In genomic region chr3:66803206-66803605, GRCh38 we compare ENCODE assay signal across 12 cellular contexts.
DNase-seq lines count a peak whose midpoint lies in the region; ATAC-seq, FAIRE-seq and TF ChIP-seq lines count a peak whose summit lies in the region.
"Had no signal": no experiment of that assay in that cellular context is flagged by ENCODE, and none has a peak within 500 bp of the region (broad histone marks: within the 10 kb centered on the region; RNA-seq: fewer than 3 reads in every experiment).

No MANE protein-coding gene starts in this region.

- BruUV-seq in HepG2 (replicated peaks; lab: Mats Ljungman, UMichigan) = no TSS peak

- H2AFZ ChIP-seq in HepG2 (ENCODE audit: low read length) = no peak overlapping the region

- H3K27me3 ChIP-seq in HepG2 (ENCODE audit: control insufficient read depth in 1 of 2, insufficient read depth in 2 of 2, low read length in 2 of 2) = no peaks in the 10 kb centered on the region; a peak in 1 of 5 replicates

- H3K4me1 Mint-ChIP-seq in HFFc6 (ENCODE audit: low read depth) = no peaks in the 10 kb centered on the region; the same call in 1 of the 2 replicates
- H3K4me1 Mint-ChIP-seq in chondrocyte (ENCODE audit: low read depth) = peaks cover 17% of the 10 kb centered on the region
- peaks cover 4% of the 10 kb centered on the region for H3K4me1 Mint-ChIP-seq in T-helper 2 cell treated with Interferon-gamma antibody and Interleukin-4, amounts not matched to agents 5 μg/mL and 100 μg/mL, for 36 hours (ENCODE audit: low read depth)

- WGBS in HepG2 (ENCODE audit: low lambda C conversion rate) = 0% methylated on average over 2 of the region's 2 CpGs

- no peak for TF ChIP-seq RAD21 in HepG2 (CRISPR knock-in tag; IDR thresholded peaks at IDR 0.05)

- H3K9me3 ChIP-seq in HepG2 (ENCODE audit: low read length) = no peaks in the 10 kb centered on the region

- H3K27ac Mint-ChIP-seq in HFFc6 (no peak overlapping the region), chondrocyte (ENCODE audit: unreplicated experiment) (no peak overlapping the region)
- H3K27ac Mint-ChIP-seq in T-helper 2 cell treated with Interferon-gamma antibody and Interleukin-4, amounts not matched to agents 5 μg/mL and 100 μg/mL, for 36 hours = no peak overlapping the region

- TF ChIP-seq CTCF in D721Med (IDR thresholded peaks at IDR 0.05; ENCODE audit: insufficient read depth, missing control alignments) (peak; percentile 9), HFFc6 (IDR thresholded peaks at IDR 0.05) (0 out of 2 replicates have a peak, but pooled peaks have one; percentile 14), chondrocyte (IDR thresholded peaks at IDR 0.05) (peak; percentile 62), HepG2 (CRISPR knock-in tag; IDR thresholded peaks at IDR 0.05) (peak; percentile 37)

- H3K36me3 Mint-ChIP-seq in HFFc6 (ENCODE audit: low read depth) (no peaks in the 10 kb centered on the region), chondrocyte (ENCODE audit: low read depth) (no peaks in the 10 kb centered on the region)
- no peaks in the 10 kb centered on the region for H3K36me3 Mint-ChIP-seq in T-helper 2 cell treated with Interferon-gamma antibody and Interleukin-4, amounts not matched to agents 5 μg/mL and 100 μg/mL, for 36 hours (ENCODE audit: low read depth)

- no peak overlapping the region for H3K4me3 ChIP-seq in HepG2 (replicated peaks in 1 of 3; ENCODE audit: insufficient read depth in 1 of 3, low read depth in 2 of 3, low read length in 3 of 3)
- H3K4me3 ChIP-seq: GM12878 had no signal

- intact Hi-C loops in HepG2 (cut with micrococcal nuclease; ENCODE audit: unreplicated experiment) = no loop called here

- H3K4me2 ChIP-seq in HepG2 (ENCODE audit: low read depth, low read length) = no peak overlapping the region

- H3K36me3 ChIP-seq in HepG2 (replicated peaks in 1 of 2; ENCODE audit: control insufficient read depth in 1 of 2, insufficient read depth in 2 of 2, low read length in 2 of 2) = no peaks in the 10 kb centered on the region

- peak; percentile 43; the same call in 1 of the 3 replicates for ATAC-seq in HepG2
- ATAC-seq in GM18907 (IDR thresholded peaks at IDR 0.05; ENCODE audit: unreplicated experiment) = no peak
- ATAC-seq in HG02610 (IDR thresholded peaks at IDR 0.05; ENCODE audit: unreplicated experiment) = no peak
- ATAC-seq: GM12878 had no signal

- FAIRE-seq in D721Med (lab: Jason Lieb, UNC) (no peak), HepG2 (lab: Jason Lieb, UNC) (no peak)
- FAIRE-seq: GM12878 had no signal

- DNase-seq in D721Med (ENCODE audit: insufficient read length, low spot score) = no peak
- DNase-seq in HFFc6 = no peak
- no peak for DNase-seq in chondrocyte (ENCODE audit: low spot score)
- DNase-seq in HepG2 (ENCODE audit: low spot score) = no peak
- no peak for DNase-seq in NCI-H1048 (lab: John Stamatoyannopoulos, UW)
- DNase-seq in T-helper 2 cell treated with Interferon-gamma antibody and Interleukin-4, amounts not matched to agents 5 μg/mL and 100 μg/mL, for 36 hours (ENCODE audit: low spot score) = no peak
- DNase-seq: KBM-7, NCI-H2171, right cardiac atrium had no signal

- H3K79me2 ChIP-seq in HepG2 (ENCODE audit: insufficient read depth, low read length) = no peaks in the 10 kb centered on the region

- H3K4me1 ChIP-seq in HepG2 (ENCODE audit: insufficient read depth, low read length) = peaks cover 4% of the 10 kb centered on the region

- no peaks in the 10 kb centered on the region for H4K20me1 ChIP-seq in HepG2 (ENCODE audit: insufficient read depth, low read length)

- TF ChIP-seq POLR2A in HepG2 (IDR thresholded peaks at IDR 0.05; ENCODE audit: insufficient read depth in 1 of 2, low read depth in 2 of 2, low read length in 2 of 2) = no peak

- H3K9ac ChIP-seq in HepG2 (ENCODE audit: insufficient read depth, low read depth, low read length) = no peak overlapping the region

- no peak overlapping the region for H3K27ac ChIP-seq in HepG2 (ENCODE audit: extremely low read length, insufficient read depth, low read length)

- H3K4me3 Mint-ChIP-seq in HFFc6 (no peak overlapping the region), chondrocyte (ENCODE audit: unreplicated experiment) (no peak overlapping the region)
- H3K4me3 Mint-ChIP-seq in T-helper 2 cell treated with Interferon-gamma antibody and Interleukin-4, amounts not matched to agents 5 μg/mL and 100 μg/mL, for 36 hours = no peak overlapping the region

- in situ Hi-C loops in HepG2 (cut with HindIII; ENCODE audit: extremely low pct_ligation_motif_present, low pct_unique_long_range_greater_than_20kb) = no loop called here

- no peak for TF ChIP-seq EP300 in HepG2 (IDR thresholded peaks at IDR 0.05; ENCODE audit: low read depth in 2 of 2, low read length in 2 of 2)
- TF ChIP-seq EP300 in HepG2 (CRISPR knock-in tag; IDR thresholded peaks at IDR 0.05; ENCODE audit: borderline replicate concordance) = no peak

- no peaks in the 10 kb centered on the region for H3K9me3 Mint-ChIP-seq in HFFc6
- peaks cover 3% of the 10 kb centered on the region for H3K9me3 Mint-ChIP-seq in chondrocyte (ENCODE audit: low read depth)
- H3K9me3 Mint-ChIP-seq in T-helper 2 cell treated with Interferon-gamma antibody and Interleukin-4, amounts not matched to agents 5 μg/mL and 100 μg/mL, for 36 hours = no peaks in the 10 kb centered on the region

- CTCF ChIA-PET in HepG2 (lab: Yijun Ruan, JAX; ENCODE audit: low intra/inter-chr PET ratio, low total read pairs) = no interaction called here

- POLR2A ChIA-PET in HepG2 (lab: Yijun Ruan, JAX) = no interaction called here

- H3K27me3 Mint-ChIP-seq in HFFc6 (ENCODE audit: insufficient read depth) = peaks cover 2% of the 10 kb centered on the region
- no peaks in the 10 kb centered on the region for H3K27me3 Mint-ChIP-seq in chondrocyte (ENCODE audit: low read depth)
- peaks cover 10% of the 10 kb centered on the region for H3K27me3 Mint-ChIP-seq in T-helper 2 cell treated with Interferon-gamma antibody and Interleukin-4, amounts not matched to agents 5 μg/mL and 100 μg/mL, for 36 hours (ENCODE audit: low read depth)

TF ChIP-seq in HepG2, 621 proteins besides CTCF, POLR2A, EP300 and RAD21:
- 0 out of 2 replicates have a peak, but pooled peaks have one; percentile 29 for TF ChIP-seq STAG1 (CRISPR knock-in tag; IDR thresholded peaks at IDR 0.05)
- TF ChIP-seq GZF1 (CRISPR knock-in tag; IDR thresholded peaks at IDR 0.05) = no peak

Comparison
In these comparisons a context has a peak if more than half of its experiments do, and no peak if none do; other contexts are left out.
1. CTCF ChIP-seq: peak in every context shown above with its lines; median percentile 62 in chondrocyte; 37 in HepG2; 14 in HFFc6; 9 in D721Med.